In the genomic region with DNA sequence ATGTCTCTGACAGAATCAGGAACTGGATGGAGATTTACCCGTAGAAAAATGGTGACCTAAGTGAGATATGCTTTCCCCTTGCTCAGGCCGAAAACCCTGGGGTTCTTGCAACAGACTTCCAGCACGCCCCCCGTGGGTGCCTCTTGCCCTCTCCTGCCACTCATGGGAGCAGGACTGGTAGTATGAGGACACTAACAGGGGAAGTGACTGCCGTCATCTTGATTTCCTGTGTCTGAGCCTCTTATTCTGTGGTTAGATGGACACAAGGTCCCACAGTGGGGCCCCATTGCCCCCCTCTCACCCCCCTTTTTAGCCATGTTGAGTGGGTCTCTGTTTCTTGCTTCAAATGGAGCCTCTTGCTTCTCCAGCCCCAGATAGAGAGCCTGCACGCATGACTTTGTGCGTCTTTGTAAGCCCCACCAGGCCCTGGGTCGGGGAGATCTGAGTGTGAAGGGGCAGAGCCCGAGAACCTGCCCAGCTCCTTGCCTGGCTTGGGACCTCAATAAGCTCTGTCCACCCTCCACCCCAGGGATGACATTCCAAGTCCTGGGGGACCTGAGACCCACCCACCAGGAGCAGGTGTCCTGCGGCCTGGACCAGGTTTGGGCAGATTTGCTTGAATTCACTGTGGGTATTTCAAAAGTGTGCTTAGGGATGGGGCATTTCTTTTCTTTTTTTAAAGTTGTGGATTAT, we compare ENCODE assay signal across 10 cellular contexts. TPM values are rescaled to one million over a fixed set of nuclear protein-coding genes. Genes with fewer than 3 reads are reported as not detected.
DNase-seq lines count a peak whose midpoint lies in the region; ATAC-seq and TF ChIP-seq lines count a peak whose summit lies in the region.
"Had no signal": no experiment of that assay in that cellular context is flagged by ENCODE, and none has a peak within 500 bp of the region (broad histone marks: within the 10 kb centered on the region; RNA-seq: fewer than 3 reads in every experiment).

No MANE protein-coding gene starts in this region.

- TF ChIP-seq POLR2A in body of pancreas (IDR thresholded peaks at IDR 0.05) = no peak

- peaks cover 11% of the 10 kb centered on the region for H3F3A ChIP-seq in MM.1S (ENCODE audit: insufficient read depth, low read length)

- peak overlapping the region; percentile 29; the same call in 1 of the 2 replicates for H2AFZ ChIP-seq in MM.1S (ENCODE audit: low read length)

- ATAC-seq in body of pancreas (peak; percentile 2), GM18498 (IDR thresholded peaks at IDR 0.05; ENCODE audit: unreplicated experiment) (no peak), GM18858 (IDR thresholded peaks at IDR 0.05; ENCODE audit: unreplicated experiment) (no peak)

- no peak for TF ChIP-seq CTCF in MM.1S (IDR thresholded peaks at IDR 0.05; ENCODE audit: low read length)
- TF ChIP-seq CTCF in body of pancreas (IDR thresholded peaks at IDR 0.05) = no peak

- H3K4me1 ChIP-seq in MM.1S (ENCODE audit: low read length) (peaks cover 67% of the 10 kb centered on the region), body of pancreas (peaks cover 23% of the 10 kb centered on the region), mucosa of rectum (ENCODE audit: control insufficient read depth in 2 of 2, insufficient read depth in 2 of 2, low read length in 2 of 2) (peaks cover 8% of the 10 kb centered on the region in 2 donors)

- intact Hi-C loops in body of pancreas (cut with DNase I) = no loop called here

- no peaks in the 10 kb centered on the region for H3K9me2 ChIP-seq in MM.1S (replicated peaks; ENCODE audit: insufficient read depth, low read length)

- H3K27me3 ChIP-seq in MM.1S (replicated peaks; ENCODE audit: insufficient read depth, low read length) = no peaks in the 10 kb centered on the region
- H3K27me3 ChIP-seq in body of pancreas = no peaks in the 10 kb centered on the region
- no peaks in the 10 kb centered on the region for H3K27me3 ChIP-seq in mucosa of rectum (ENCODE audit: control insufficient read depth in 2 of 2, insufficient read depth in 2 of 2, low read length in 2 of 2)

- H3K79me2 ChIP-seq in MM.1S (ENCODE audit: low read length) = no peaks in the 10 kb centered on the region

- no peak overlapping the region for H3K27ac ChIP-seq in MM.1S (ENCODE audit: low read length)
- H3K27ac ChIP-seq in body of pancreas = peak overlapping the region in 1 of 4 donors; percentile 74
- peak overlapping the region; percentile 19 to 52 for H3K27ac ChIP-seq in mucosa of rectum (ENCODE audit: low read depth in 2 of 2, low read length in 2 of 2)

- H3K9ac ChIP-seq in MM.1S (ENCODE audit: low read length) (no peak overlapping the region), mucosa of rectum (ENCODE audit: low read depth in 1 of 2, low read length in 2 of 2) (no peak overlapping the region)

- DNase-seq in AML-193 (lab: John Stamatoyannopoulos, UW) (peak; percentile 70 to 83), MM.1S (no peak), body of pancreas (peak in 1 of 4 donors; percentile 82), cerebellum (ENCODE audit: low spot score) (no peak)
- no peak for DNase-seq in activated T-cell treated with anti-CD3 and anti-CD28 coated beads, Interleukin-2, amount 50 U/mL, for 1 hour

- no peaks in the 10 kb centered on the region for H4K20me1 ChIP-seq in MM.1S (ENCODE audit: insufficient read depth, low read length)

- WGBS in body of pancreas, 2 donors = 71 to 76% methylated on average over 10 of the region's 10 CpGs

- no peaks in the 10 kb centered on the region for H3K36me3 ChIP-seq in MM.1S (replicated peaks; ENCODE audit: insufficient read depth, low read length)
- H3K36me3 ChIP-seq in body of pancreas (replicated peaks in 1 of 2; ENCODE audit: insufficient read depth in 1 of 2, low read depth in 2 of 2) = no peaks in the 10 kb centered on the region
- no peaks in the 10 kb centered on the region for H3K36me3 ChIP-seq in mucosa of rectum (ENCODE audit: control insufficient read depth in 2 of 2, insufficient read depth in 2 of 2, low read length in 2 of 2)

- no peak overlapping the region for H3K4me3 ChIP-seq in MM.1S (ENCODE audit: low read length)
- H3K4me3 ChIP-seq in body of pancreas = no peak overlapping the region
- H3K4me3 ChIP-seq in mucosa of rectum (ENCODE audit: low read length in 2 of 2) = no peak overlapping the region

- peak overlapping the region; percentile 20; the same call in 1 of the 2 replicates for H3K4me2 ChIP-seq in MM.1S (ENCODE audit: low read depth, low read length)

- H3K9me3 ChIP-seq in MM.1S (replicated peaks; ENCODE audit: insufficient read depth, low read length) (no peaks in the 10 kb centered on the region), body of pancreas (no peaks in the 10 kb centered on the region), mucosa of rectum (ENCODE audit: control insufficient read depth in 2 of 2, low read length in 2 of 2) (no peaks in the 10 kb centered on the region)

RNA-seq across cellular contexts. Expression of a gene that starts 12.6 kb away (rescaled TPM):
- total RNA-seq in body of pancreas = 1 to 10 TPM in 1 of 2 donors, not detected in 1; 5.6 TPM
- total RNA-seq in cerebellum = not detected
- total RNA-seq: Calu3, RPMI7951 had no signal

RNA-seq across cellular contexts. Expression of a gene that starts 38.8 kb away (rescaled TPM):
- not detected for total RNA-seq in body of pancreas
- total RNA-seq in cerebellum = 1.7 TPM
- total RNA-seq: Calu3, RPMI7951 had no signal

RNA-seq across cellular contexts. Expression of a gene that starts 47.0 kb away (rescaled TPM):
- total RNA-seq in body of pancreas (10 to 100 TPM; 12.9 to 14.5 TPM), cerebellum (13.2 TPM)

Comparison
In these comparisons a context has a peak if more than half of its experiments do, and no peak if none do; other contexts are left out.
1. DNase-seq: peak in AML-193 (2 of 2); none in MM.1S (single experiment), cerebellum (single experiment) and activated T-cell treated with anti-CD3 and anti-CD28 coated beads, Interleukin-2, amount 50 U/mL, for 1 hour (single experiment).